ENCODE assay signal across 14 cellular contexts in genomic region chr21:27678511-27678910, GRCh38.
A peak's percentile ranks its signal among the peaks of the same experiment; 100 is the strongest.
DNase-seq lines count a peak whose midpoint lies in the region; ATAC-seq and TF ChIP-seq lines count a peak whose summit lies in the region.
"Had no signal": no experiment of that assay in that cellular context is flagged by ENCODE, and none has a peak within 500 bp of the region (broad histone marks: within the 10 kb centered on the region; RNA-seq: fewer than 3 reads in every experiment).

No MANE protein-coding gene starts in this region.

- H2BK15ac ChIP-seq in neuronal stem cell (ENCODE audit: low read length) = no peak overlapping the region

- H3K4me3 ChIP-seq in GM23338 (no peak overlapping the region), LNCaP clone FGC (ENCODE audit: low read depth, low read length) (no peak overlapping the region), neuronal stem cell (ENCODE audit: low read length in 2 of 2) (no peak overlapping the region)

- H3K4me1 ChIP-seq in GM23338 (ENCODE audit: insufficient read depth) (no peaks in the 10 kb centered on the region), neuronal stem cell (ENCODE audit: control insufficient read depth in 2 of 2, insufficient read depth in 1 of 2, low read depth in 1 of 2, low read length in 2 of 2) (no peaks in the 10 kb centered on the region)
- H3K4me1 ChIP-seq: Caco-2 had no signal

- H3K4me1 Mint-ChIP-seq in GM23338 = no peaks in the 10 kb centered on the region
- H3K4me1 Mint-ChIP-seq: CD4-positive, CD25-positive, alpha-beta regulatory T cell had no signal

- H3K27ac ChIP-seq in GM23338 (ENCODE audit: low read depth) (no peak overlapping the region), neuronal stem cell (replicated peaks; ENCODE audit: low read length) (no peak overlapping the region)

- no peak for TF ChIP-seq CTCF in GM23338 (conservative IDR thresholded peaks at IDR 0.05; ENCODE audit: low read depth in 2 of 2)
- TF ChIP-seq CTCF in LNCaP clone FGC (IDR thresholded peaks at IDR 0.05; ENCODE audit: control insufficient read depth, extremely low read depth, insufficient read depth) = no peak

- H2AFZ ChIP-seq in GM23338 (0 out of 2 replicates have a peak overlapping the region, but pooled peaks have one; percentile 70), neuronal stem cell (ENCODE audit: low read length) (peak overlapping the region; percentile 53)

- no peak overlapping the region for H3K4ac ChIP-seq in neuronal stem cell (ENCODE audit: low read length)

- no peak overlapping the region for H2BK5ac ChIP-seq in neuronal stem cell (ENCODE audit: low read length)

- DNase-seq in GM23338 (ENCODE audit: low spot score) (no peak), LNCaP clone FGC (ENCODE audit: low read depth) (peak; percentile 92), neuronal stem cell (ENCODE audit: low spot score) (no peak), midbrain (lab: John Stamatoyannopoulos, UW) (no peak), islet precursor cell (no peak)
- no peak for DNase-seq in activated CD4-positive, CD25-positive, alpha-beta regulatory T cell (lab: John Stamatoyannopoulos, UW)
- DNase-seq: C1 segment of cervical spinal cord; Caco-2; CD4-positive, CD25-positive, alpha-beta regulatory T cell; CD8-positive, alpha-beta T cell; DMS153; DND-41; H7; HCEC 1CT had no signal

- no peaks in the 10 kb centered on the region for H3F3A ChIP-seq in GM23338 (replicated peaks; ENCODE audit: low read depth)

- no peaks in the 10 kb centered on the region for H3K27me3 ChIP-seq in GM23338 (ENCODE audit: insufficient read depth)
- H3K27me3 ChIP-seq in neuronal stem cell (ENCODE audit: control insufficient read depth in 3 of 3, insufficient read depth in 3 of 3, low read depth in 1 of 3, low read length in 3 of 3) = no peaks in the 10 kb centered on the region

- no peaks in the 10 kb centered on the region for H3K27me3 Mint-ChIP-seq in GM23338 (ENCODE audit: insufficient read depth, low read depth, poor library complexity)
- H3K27me3 Mint-ChIP-seq: CD4-positive, CD25-positive, alpha-beta regulatory T cell had no signal

- no peak overlapping the region for H3K18ac ChIP-seq in neuronal stem cell (ENCODE audit: low read length)

- no peaks in the 10 kb centered on the region for H4K20me1 ChIP-seq in GM23338 (replicated peaks; ENCODE audit: insufficient read depth)

- no peak overlapping the region for H2BK12ac ChIP-seq in neuronal stem cell (ENCODE audit: low read length)

- H3K9me2 ChIP-seq in GM23338 (ENCODE audit: insufficient read depth) = peaks cover 14% of the 10 kb centered on the region

- no peaks in the 10 kb centered on the region for H3K79me2 ChIP-seq in GM23338 (replicated peaks; ENCODE audit: insufficient read depth)

- no peak overlapping the region for H3K4me2 ChIP-seq in GM23338
- no peak overlapping the region for H3K4me2 ChIP-seq in neuronal stem cell (ENCODE audit: insufficient read depth, low read length, poor library complexity, severe bottlenecking)

- H3K27ac Mint-ChIP-seq in GM23338 = no peak overlapping the region
- H3K27ac Mint-ChIP-seq: CD4-positive, CD25-positive, alpha-beta regulatory T cell; CD8-positive, alpha-beta T cell had no signal

- no peak overlapping the region for H3K23ac ChIP-seq in neuronal stem cell (ENCODE audit: low read depth, low read length, poor library complexity)

- WGBS in neuronal stem cell (ENCODE audit: extremely low coverage in 2 of 2, insufficient read length in 2 of 2, insufficient replicate concordance in 1 of 2), 2 donors = no CpG with 5 or more reads among the region's 2 CpGs

- no peak overlapping the region for H3K14ac ChIP-seq in neuronal stem cell (ENCODE audit: low read length)

- no peaks in the 10 kb centered on the region for H3K9me3 ChIP-seq in neuronal stem cell (replicated peaks in 1 of 2; ENCODE audit: control insufficient read depth in 2 of 2, insufficient read depth in 1 of 2, low read depth in 1 of 2, low read length in 2 of 2)

- H4K91ac ChIP-seq in neuronal stem cell (ENCODE audit: low read depth, low read length, poor library complexity) = no peak overlapping the region

- H3K9me3 Mint-ChIP-seq in GM23338 = peaks cover 11% of the 10 kb centered on the region

- H2BK120ac ChIP-seq in neuronal stem cell (ENCODE audit: low read depth, low read length) = no peak overlapping the region

- no peak overlapping the region for H3K4me3 Mint-ChIP-seq in GM23338
- H3K4me3 Mint-ChIP-seq: CD4-positive, CD25-positive, alpha-beta regulatory T cell; CD8-positive, alpha-beta T cell had no signal

- no peak for ATAC-seq in GM23338
- ATAC-seq: CD8-positive, alpha-beta T cell had no signal

- no peak overlapping the region for H4K8ac ChIP-seq in neuronal stem cell (ENCODE audit: low read depth, low read length)

- H3K36me3 ChIP-seq in GM23338 (ENCODE audit: insufficient read depth) (no peaks in the 10 kb centered on the region), neuronal stem cell (replicated peaks in 1 of 2; ENCODE audit: control insufficient read depth in 2 of 2, insufficient read depth in 2 of 2, low read length in 2 of 2) (no peaks in the 10 kb centered on the region)

- no peaks in the 10 kb centered on the region for H3K79me1 ChIP-seq in neuronal stem cell (ENCODE audit: low read depth, low read length)

- peaks cover 6% of the 10 kb centered on the region; the same call in 2 of the 3 replicates for H3K36me3 Mint-ChIP-seq in GM23338 (ENCODE audit: low read depth)
- H3K36me3 Mint-ChIP-seq: CD4-positive, CD25-positive, alpha-beta regulatory T cell; CD8-positive, alpha-beta T cell had no signal

- H2AK5ac ChIP-seq in neuronal stem cell (ENCODE audit: low read depth, low read length) = no peak overlapping the region

- no peak overlapping the region for H3K9ac ChIP-seq in neuronal stem cell (ENCODE audit: low read depth, low read length, poor library complexity)

TF ChIP-seq in GM23338, 12 proteins besides CTCF, POLR2A, EP300 and RAD21:
- no peak for TF ChIP-seq POLR2AphosphoS5 (IDR thresholded peaks at IDR 0.05; ENCODE audit: low read depth)
